30 cellular contexts compared by ENCODE assay signal in genomic region chr18:61869631-61870030, GRCh38. TPM values are rescaled to one million over a fixed set of nuclear protein-coding genes. Genes with fewer than 3 reads are reported as not detected.
DNase-seq lines count a peak whose midpoint lies in the region; ATAC-seq and TF ChIP-seq lines count a peak whose summit lies in the region.
"Had no signal": no experiment of that assay in that cellular context is flagged by ENCODE, and none has a peak within 500 bp of the region (broad histone marks: within the 10 kb centered on the region; RNA-seq: fewer than 3 reads in every experiment).

No MANE protein-coding gene starts in this region.

- no peaks in the 10 kb centered on the region for H3K9me3 Mint-ChIP-seq in activated T-cell treated with anti-CD3 and anti-CD28 coated beads, Interleukin-2, amount 50 U/mL, for 4 hours
- H3K9me3 Mint-ChIP-seq: activated naive CD8-positive, alpha-beta T cell treated with anti-CD3 and anti-CD28 coated beads, Interleukin-2, amount 50 U/mL, for 24 hours; mesothelial cell of epicardium; naive thymus-derived CD4-positive, alpha-beta T cell had no signal

- H3K4me3 ChIP-seq in AG10803 (ENCODE audit: low read length) = no peak overlapping the region
- H3K4me3 ChIP-seq in fibroblast of lung (replicated peaks in 1 of 4; ENCODE audit: control extremely low read depth in 1 of 4, insufficient read depth in 1 of 4, low read depth in 3 of 4, low read length in 4 of 4) = no peak overlapping the region
- peak overlapping the region; percentile 31 for H3K4me3 ChIP-seq in osteoblast (ENCODE audit: insufficient read depth, low read length)
- no peak overlapping the region for H3K4me3 ChIP-seq in right atrium auricular region
- H3K4me3 ChIP-seq: A549, body of pancreas, GM23248, psoas muscle, testis, vagina had no signal

- H3K9me3 ChIP-seq in fibroblast of lung (ENCODE audit: control insufficient read depth, insufficient read depth, low read depth, low read length) (no peaks in the 10 kb centered on the region), osteoblast (ENCODE audit: low read depth, low read length) (no peaks in the 10 kb centered on the region), right atrium auricular region (no peaks in the 10 kb centered on the region)
- H3K9me3 ChIP-seq: A549, body of pancreas, Caco-2, heart left ventricle, psoas muscle, testis, vagina had no signal

- H3K4me2 ChIP-seq in fibroblast of lung (ENCODE audit: extremely low read depth, insufficient read depth, low read length) (peak overlapping the region; percentile 75), osteoblast (ENCODE audit: insufficient read depth, low read length) (peak overlapping the region; percentile 69)
- H3K4me2 ChIP-seq: A549 had no signal

- peak; percentile 10 for DNase-seq in AG10803 (ENCODE audit: low read depth)
- DNase-seq in fibroblast of lung (ENCODE audit: low read depth in 2 of 2) = peak in 1 of 2 donors; percentile 37
- no peak for DNase-seq in osteoblast (ENCODE audit: insufficient read length, low spot score, missing footprints)
- no peak for DNase-seq in activated T-cell treated with anti-CD3 and anti-CD28 coated beads, Interleukin-2, amount 50 U/mL, for 4 hours
- no peak for DNase-seq in GM13976 (ENCODE audit: low spot score)
- no peak for DNase-seq in right atrium auricular region (ENCODE audit: low spot score)
- DNase-seq: activated CD4-positive, alpha-beta T cell treated with anti-CD3 and anti-CD28 coated beads for 48 hours; activated gamma-delta T cell treated with Interleukin-2 at 50 U/mL for 16 hours; activated naive CD8-positive, alpha-beta T cell treated with anti-CD3 and anti-CD28 coated beads, Interleukin-2, amount 50 U/mL, for 24 hours; activated T-cell treated with anti-CD3 and anti-CD28 coated beads, Interleukin-2, amount 50 U/mL, for 1 hour; body of pancreas; Caco-2; cerebellar nuclear complex; DMS79; effector CD4-positive, alpha-beta T cell; Karpas-422; naive thymus-derived CD4-positive, alpha-beta T cell; NCI-H446; psoas muscle; stimulated activated naive CD4-positive, alpha-beta T cell treated with Interleukin-2 at 50 U/mL for 16 hours; testis had no signal

- no peaks in the 10 kb centered on the region for H3K27me3 Mint-ChIP-seq in activated T-cell treated with anti-CD3 and anti-CD28 coated beads, Interleukin-2, amount 50 U/mL, for 4 hours (ENCODE audit: low read depth)
- H3K27me3 Mint-ChIP-seq: activated naive CD8-positive, alpha-beta T cell treated with anti-CD3 and anti-CD28 coated beads, Interleukin-2, amount 50 U/mL, for 24 hours; naive thymus-derived CD4-positive, alpha-beta T cell had no signal

- TF ChIP-seq CTCF in AG10803 (conservative IDR thresholded peaks at IDR 0.05; ENCODE audit: low read length) (no peak), VCaP (conservative IDR thresholded peaks at IDR 0.05) (no peak), fibroblast of lung (conservative IDR thresholded peaks at IDR 0.05 in 1 of 2, IDR thresholded peaks at IDR 0.05 in 1 of 2; ENCODE audit: low read depth in 1 of 2, low read length in 2 of 2) (no peak), osteoblast (IDR thresholded peaks at IDR 0.05; ENCODE audit: extremely low read depth, low read depth, low read length) (no peak), GM13976 (IDR thresholded peaks at IDR 0.05; ENCODE audit: borderline replicate concordance, control extremely low read depth, extremely low read depth, insufficient read depth, missing control alignments) (no peak), right atrium auricular region (IDR thresholded peaks at IDR 0.05) (no peak)

- no peaks in the 10 kb centered on the region for H3K4me1 Mint-ChIP-seq in activated T-cell treated with anti-CD3 and anti-CD28 coated beads, Interleukin-2, amount 50 U/mL, for 4 hours (ENCODE audit: low read depth)
- H3K4me1 Mint-ChIP-seq: activated naive CD8-positive, alpha-beta T cell treated with anti-CD3 and anti-CD28 coated beads, Interleukin-2, amount 50 U/mL, for 24 hours; naive thymus-derived CD4-positive, alpha-beta T cell had no signal

- no peak overlapping the region for H3K4me3 Mint-ChIP-seq in activated T-cell treated with anti-CD3 and anti-CD28 coated beads, Interleukin-2, amount 50 U/mL, for 4 hours
- H3K4me3 Mint-ChIP-seq: activated naive CD8-positive, alpha-beta T cell treated with anti-CD3 and anti-CD28 coated beads, Interleukin-2, amount 50 U/mL, for 24 hours; mesothelial cell of epicardium; naive thymus-derived CD4-positive, alpha-beta T cell had no signal

- H3K4me1 ChIP-seq in fibroblast of lung (ENCODE audit: control insufficient read depth, extremely low read depth, insufficient read depth, low read length) (peaks cover 16% of the 10 kb centered on the region), osteoblast (ENCODE audit: insufficient read depth, low read length) (peaks cover 10% of the 10 kb centered on the region), right atrium auricular region (peaks cover 0 to 10% of the 10 kb centered on the region in 2 donors)
- H3K4me1 ChIP-seq: A549, body of pancreas, Caco-2, psoas muscle, testis had no signal

- no peak overlapping the region for H2AFZ ChIP-seq in fibroblast of lung (ENCODE audit: low read length)
- peak overlapping the region; percentile 83 for H2AFZ ChIP-seq in osteoblast (ENCODE audit: low read length)
- H2AFZ ChIP-seq: GM23248 had no signal

- in situ Hi-C loops in GM13976 (cut with MboI; ENCODE audit: low sequenced_read_pairs, unreplicated experiment) = no loop called here

- no peak overlapping the region for H3K9ac ChIP-seq in fibroblast of lung (ENCODE audit: insufficient read depth, low read length)
- H3K9ac ChIP-seq: GM23248 had no signal

- H3K79me2 ChIP-seq in fibroblast of lung (ENCODE audit: control insufficient read depth, insufficient read depth, low read length) (peaks cover 34% of the 10 kb centered on the region), osteoblast (ENCODE audit: insufficient read depth, low read length) (peaks cover 14% of the 10 kb centered on the region)

- no peaks in the 10 kb centered on the region for H3K36me3 Mint-ChIP-seq in activated T-cell treated with anti-CD3 and anti-CD28 coated beads, Interleukin-2, amount 50 U/mL, for 4 hours (ENCODE audit: insufficient read depth)
- H3K36me3 Mint-ChIP-seq: naive thymus-derived CD4-positive, alpha-beta T cell had no signal

- H3K27me3 ChIP-seq in fibroblast of lung (ENCODE audit: control insufficient read depth, insufficient read depth, low read length) = no peaks in the 10 kb centered on the region
- no peaks in the 10 kb centered on the region for H3K27me3 ChIP-seq in osteoblast (ENCODE audit: insufficient read depth, low read length)
- no peaks in the 10 kb centered on the region for H3K27me3 ChIP-seq in right atrium auricular region
- H3K27me3 ChIP-seq: body of pancreas, heart left ventricle, testis, vagina had no signal

- peak overlapping the region; percentile 60 for H3K27ac ChIP-seq in VCaP
- peak overlapping the region; percentile 74 for H3K27ac ChIP-seq in fibroblast of lung (ENCODE audit: insufficient read depth, low read length)
- peak overlapping the region; percentile 42 for H3K27ac ChIP-seq in osteoblast (ENCODE audit: low read depth, low read length)
- H3K27ac ChIP-seq in right atrium auricular region = no peak overlapping the region
- H3K27ac ChIP-seq: A549, C4-2B, GM23248, psoas muscle, RWPE1, vagina had no signal

- no peak for ATAC-seq in activated T-cell treated with anti-CD3 and anti-CD28 coated beads, Interleukin-2, amount 50 U/mL, for 4 hours
- no peak for ATAC-seq in HG02759 (IDR thresholded peaks at IDR 0.05; ENCODE audit: unreplicated experiment)
- ATAC-seq: A549; activated naive CD8-positive, alpha-beta T cell treated with anti-CD3 and anti-CD28 coated beads, Interleukin-2, amount 50 U/mL, for 24 hours; naive thymus-derived CD4-positive, alpha-beta T cell; psoas muscle had no signal

- H4K20me1 ChIP-seq in fibroblast of lung (ENCODE audit: control insufficient read depth, extremely low read depth, insufficient read depth, low read length) = no peaks in the 10 kb centered on the region
- H4K20me1 ChIP-seq in osteoblast (ENCODE audit: insufficient read depth, low read length) = no peaks in the 10 kb centered on the region

- no peaks in the 10 kb centered on the region for H3K36me3 ChIP-seq in fibroblast of lung (ENCODE audit: control insufficient read depth, insufficient read depth, low read length)
- H3K36me3 ChIP-seq in osteoblast (ENCODE audit: insufficient read depth, low read length) = no peaks in the 10 kb centered on the region
- H3K36me3 ChIP-seq in right atrium auricular region = no peaks in the 10 kb centered on the region
- H3K36me3 ChIP-seq: vagina had no signal

RNA-seq across cellular contexts. Expression of gene RNF152, which starts 23.2 kb away (rescaled TPM):
- total RNA-seq in fibroblast of lung = 15.2 and 24.4 TPM in 2 replicates
- 18.3 and 20.0 TPM in 2 replicates for polyA plus RNA-seq in fibroblast of lung
- 10.3 and 11.2 TPM in 2 replicates for polyA plus RNA-seq in fibroblast of lung (2012)
- polyA minus RNA-seq in fibroblast of lung (ENCODE audit: low replicate concordance) = 74.0 and 127 TPM in 2 replicates
- 3.3 and 5.0 TPM in 2 replicates for total RNA-seq in osteoblast
- 1 to 10 TPM in 2 of 3 donors, under 1 TPM in 1; 0.43 to 1.6 (median 1.2) TPM for total RNA-seq in activated T-cell treated with anti-CD3 and anti-CD28 coated beads, Interleukin-2, amount 50 U/mL, for 4 hours
- 10 to 100 TPM in 1 of 2 donors, 1 to 10 TPM in 1; 7.7 to 11.3 TPM for total RNA-seq in right atrium auricular region
- polyA plus RNA-seq: naive thymus-derived CD4-positive, alpha-beta T cell had no signal

Comparison
In these comparisons a context has a peak if more than half of its experiments do, and no peak if none do; other contexts are left out.
1. H3K27ac ChIP-seq: peak in VCaP (single experiment), fibroblast of lung (single experiment) and osteoblast (single experiment); none in right atrium auricular region (0 of 2).